In the genomic region with DNA sequence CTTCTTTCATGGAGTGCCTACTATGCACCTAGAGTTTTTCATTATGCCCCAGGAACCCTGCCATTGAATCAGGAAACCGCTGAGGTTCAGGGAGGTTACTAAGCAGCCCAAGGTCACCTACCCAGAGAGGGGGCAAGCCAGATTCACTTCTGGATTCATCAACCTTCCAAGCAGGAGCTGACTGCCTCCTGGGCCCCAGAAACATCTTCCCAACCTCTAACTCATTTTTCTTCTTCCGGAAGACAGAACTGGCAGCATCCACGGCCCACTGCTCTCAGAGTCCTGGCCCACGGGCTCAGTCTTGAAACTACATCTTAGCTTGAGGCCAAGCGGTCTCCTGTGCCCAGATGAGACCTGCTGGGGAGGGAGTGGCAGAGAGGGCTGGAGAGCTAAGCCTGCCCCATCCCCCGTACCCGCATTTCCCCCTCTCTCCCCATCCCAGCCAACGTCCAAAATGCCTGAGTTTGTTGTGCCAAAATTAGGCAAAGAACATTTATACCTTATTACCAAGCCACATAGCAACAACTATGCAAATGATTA, we compare ENCODE assay signal across 1 cellular context.
TF ChIP-seq lines count a peak whose summit lies in the region.

No MANE protein-coding gene starts in this region.

TF ChIP-seq in IMR-90, 13 proteins besides CTCF, POLR2A, EP300 and RAD21 (continued from another document):
- no peak for TF ChIP-seq SMC3 (IDR thresholded peaks at IDR 0.05; ENCODE audit: low read depth, low read length)
- no peak for TF ChIP-seq MAFK (IDR thresholded peaks at IDR 0.05; ENCODE audit: low read depth, low read length)
- TF ChIP-seq CEBPB (IDR thresholded peaks at IDR 0.05; ENCODE audit: low read depth, low read length), result no peak
